In genomic region chr11:75639752-75640151, GRCh38 we compare ENCODE assay signal across 8 cellular contexts. TPM values are rescaled to one million over a fixed set of nuclear protein-coding genes. Genes with fewer than 3 reads are reported as not detected.
A peak's percentile ranks its signal among the peaks of the same experiment; 100 is the strongest.
DNase-seq lines count a peak whose midpoint lies in the region; ATAC-seq and TF ChIP-seq lines count a peak whose summit lies in the region.

No MANE protein-coding gene starts in this region.

- H3K36me3 Mint-ChIP-seq in activated naive CD4-positive, alpha-beta T cell treated with anti-CD3 and anti-CD28 coated beads, Interleukin-2, amount 50 U/mL, for 72 hours = no peaks in the 10 kb centered on the region

- no peak for ATAC-seq in activated naive CD4-positive, alpha-beta T cell treated with anti-CD3 and anti-CD28 coated beads, Interleukin-2, amount 50 U/mL, for 72 hours
- ATAC-seq in HG03045 (IDR thresholded peaks at IDR 0.05; ENCODE audit: unreplicated experiment) = no peak

- no peak for TF ChIP-seq CTCF in adrenal gland (IDR thresholded peaks at IDR 0.05)
- no peak for TF ChIP-seq CTCF in right atrium auricular region (IDR thresholded peaks at IDR 0.05)

- H3K27ac ChIP-seq in adrenal gland (no peak overlapping the region), right atrium auricular region (peak overlapping the region in 1 of 2 donors; percentile 4)

- H3K9me3 ChIP-seq in adrenal gland (replicated peaks in 1 of 3) (no peaks in the 10 kb centered on the region), right atrium auricular region (no peaks in the 10 kb centered on the region)

- TF ChIP-seq POLR2A in adrenal gland (IDR thresholded peaks at IDR 0.05) = no peak

- no peaks in the 10 kb centered on the region for H3K9me3 Mint-ChIP-seq in activated naive CD4-positive, alpha-beta T cell treated with anti-CD3 and anti-CD28 coated beads, Interleukin-2, amount 50 U/mL, for 72 hours

- H3K27me3 ChIP-seq in adrenal gland (no peaks in the 10 kb centered on the region), right atrium auricular region (no peaks in the 10 kb centered on the region)

- H3K4me3 ChIP-seq in adrenal gland (no peak overlapping the region), right atrium auricular region (no peak overlapping the region), skeletal muscle cell (ENCODE audit: low read depth, low read length) (no peak overlapping the region)

- intact Hi-C loops in adrenal gland (cut with DNase I) = no loop called here

- H3K36me3 ChIP-seq in adrenal gland (replicated peaks in 1 of 2) (no peaks in the 10 kb centered on the region), right atrium auricular region (no peaks in the 10 kb centered on the region)

- DNase-seq in DMS153 treated with DMSO at 0.1 percent for 48 hours (lab: John Stamatoyannopoulos, UW; ENCODE audit: unreplicated experiment) (peak; percentile 88), NCI-H2081 (lab: John Stamatoyannopoulos, UW) (peak; percentile 93 to 96), adrenal gland (peak; percentile 75 to 96 (median 83)), right atrium auricular region (ENCODE audit: low spot score) (peak; percentile 82), skeletal muscle cell (ENCODE audit: low read depth) (peak; percentile 30), T-helper 9 cell (no peak)
- DNase-seq in activated naive CD4-positive, alpha-beta T cell treated with anti-CD3 and anti-CD28 coated beads, Interleukin-2, amount 50 U/mL, for 72 hours (ENCODE audit: low spot score in 2 of 2) = no peak

- H3K4me1 ChIP-seq in adrenal gland (replicated peaks in 1 of 2) (peaks cover 4 to 15% of the 10 kb centered on the region in 2 donors), right atrium auricular region (peaks cover 0 to 21% of the 10 kb centered on the region in 2 donors)

- 6 to 17% (median 12%) methylated on average over 4 of the region's 4 CpGs for WGBS in adrenal gland, 4 donors

- H3K27ac Mint-ChIP-seq in activated naive CD4-positive, alpha-beta T cell treated with anti-CD3 and anti-CD28 coated beads, Interleukin-2, amount 50 U/mL, for 72 hours = peak overlapping the region in 1 of 2 donors; percentile 13

RNA-seq across cellular contexts. Expression of gene MAP6, which starts 29.1 kb away (rescaled TPM):
- total RNA-seq in adrenal gland (10 to 100 TPM; 11.4 to 56.0 (median 20.9) TPM), right atrium auricular region (1 to 10 TPM; 6.3 to 8.1 TPM)
- polyA plus RNA-seq in adrenal gland = 10 to 100 TPM; 28.6 to 34.8 (median 33.1) TPM
- total RNA-seq in activated naive CD4-positive, alpha-beta T cell treated with anti-CD3 and anti-CD28 coated beads, Interleukin-2, amount 50 U/mL, for 72 hours = under 1 TPM in 1 of 2 donors, not detected in 1; 0.06 TPM

Comparison
In these comparisons a context has a peak if more than half of its experiments do, and no peak if none do; other contexts are left out.
1. DNase-seq: peak in DMS153 treated with DMSO at 0.1 percent for 48 hours (single experiment), NCI-H2081 (2 of 2), adrenal gland (7 of 7), right atrium auricular region (single experiment) and skeletal muscle cell (single experiment); none in activated naive CD4-positive, alpha-beta T cell treated with anti-CD3 and anti-CD28 coated beads, Interleukin-2, amount 50 U/mL, for 72 hours (0 of 2) and T-helper 9 cell (single experiment).
2. RNA of gene MAP6, which starts 29.1 kb away (total RNA-seq): 11.4 to 56.0 TPM in adrenal gland and 6.3 to 8.1 TPM in right atrium auricular region; 0.06 TPM in activated naive CD4-positive, alpha-beta T cell treated with anti-CD3 and anti-CD28 coated beads, Interleukin-2, amount 50 U/mL, for 72 hours; every median in the first group is over 4 times any median in the second.